1 cellular context compared by ENCODE assay signal in the genomic region with DNA sequence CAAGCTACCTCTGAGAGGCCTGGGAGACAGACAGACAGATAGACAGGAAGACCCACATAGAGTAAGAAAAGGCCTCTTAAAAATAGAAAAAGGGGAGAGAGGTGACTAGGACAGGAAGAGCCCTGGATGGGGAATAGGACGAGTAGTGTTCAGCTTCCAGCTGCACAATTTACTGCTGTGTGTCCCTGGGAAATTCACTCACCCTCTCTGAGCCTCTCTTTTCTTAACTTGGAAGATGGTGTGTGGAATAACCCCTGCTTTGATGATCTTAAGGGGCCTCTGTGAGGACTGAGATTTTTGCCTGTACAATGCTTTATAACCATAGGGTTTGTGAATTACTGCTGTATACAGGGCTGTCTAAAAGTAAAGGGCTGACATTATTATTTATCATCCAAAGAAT.
TF ChIP-seq lines count a peak whose summit lies in the region.

No MANE protein-coding gene starts in this region.

TF ChIP-seq in H1, 55 proteins besides CTCF, POLR2A, EP300 and RAD21:
- TF ChIP-seq KDM1A (IDR thresholded peaks at IDR 0.05; ENCODE audit: borderline replicate concordance, low read length) = peak; percentile 87
- TF ChIP-seq, protein P1, sequence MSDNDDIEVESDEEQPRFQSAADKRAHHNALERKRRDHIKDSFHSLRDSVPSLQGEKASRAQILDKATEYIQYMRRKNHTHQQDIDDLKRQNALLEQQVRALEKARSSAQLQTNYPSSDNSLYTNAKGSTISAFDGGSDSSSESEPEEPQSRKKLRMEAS (IDR thresholded peaks at IDR 0.05) = no peak
TF ChIP-seq in H1: peak in this region for 1.
